8 cellular contexts compared by ENCODE assay signal in the genomic region with DNA sequence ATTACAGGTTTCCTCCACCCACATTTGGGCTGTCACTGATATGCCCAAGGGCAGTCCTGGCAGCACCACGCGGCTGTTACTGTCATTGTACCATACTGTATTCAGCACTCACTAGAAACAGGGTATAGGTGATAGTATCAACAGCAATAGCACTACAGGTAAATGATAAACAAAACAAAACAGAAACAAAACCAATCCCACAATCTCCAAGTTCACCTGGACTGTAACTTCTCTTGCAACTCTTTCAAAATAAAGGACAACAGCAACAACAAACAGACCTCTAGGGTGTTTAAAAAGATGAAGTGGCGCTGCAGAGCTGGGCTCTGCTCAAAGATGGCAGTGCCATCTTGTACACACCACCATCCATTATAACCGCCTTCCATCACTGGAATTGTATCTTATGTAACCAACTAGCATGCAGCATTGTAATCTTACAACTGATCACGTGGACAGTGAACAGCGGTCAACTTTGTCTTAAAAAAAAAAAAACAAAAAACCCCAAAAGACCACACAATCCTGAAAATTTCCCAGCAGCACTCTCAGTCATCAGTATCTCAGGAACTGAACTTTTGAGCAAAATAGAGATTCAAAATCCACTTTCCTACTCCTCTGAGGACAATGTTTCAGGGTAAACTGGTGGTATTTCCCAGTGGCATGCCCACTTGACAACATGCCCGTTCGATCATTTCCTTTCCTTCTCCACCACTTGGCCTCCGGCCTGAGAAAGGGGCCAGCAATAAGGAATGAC. TPM values are rescaled to one million over a fixed set of nuclear protein-coding genes. Genes with fewer than 3 reads are reported as not detected.
DNase-seq lines count a peak whose midpoint lies in the region; ATAC-seq and TF ChIP-seq lines count a peak whose summit lies in the region.

No MANE protein-coding gene starts in this region.

- H3K27ac Mint-ChIP-seq in activated CD4-positive, alpha-beta T cell treated with anti-CD3 and anti-CD28 coated beads, Interleukin-2, amount 10 ng/mL, durations not matched to agents 24 days and 14 days: peak overlapping the region; percentile 98
- H3K27ac Mint-ChIP-seq in natural killer cell treated with Interleukin-12 subunit alpha and Interleukin-12 subunit beta and Interleukin-15 and Interleukin-18, amount 100 ng/mL, for 72 hours: peak overlapping the region; percentile 95 to 96

- intact Hi-C loops in activated CD4-positive, alpha-beta T cell treated with anti-CD3 and anti-CD28 coated beads, Interleukin-2, amount 10 ng/mL, durations not matched to agents 24 days and 14 days (cut with micrococcal nuclease): loop anchor here (10.0 kb wide), 1 partner anchor 1259 kb away; a partner anchor contains a TSS

- peaks cover 43% of the 10 kb centered on the region for H3K4me1 Mint-ChIP-seq in activated CD4-positive, alpha-beta T cell treated with anti-CD3 and anti-CD28 coated beads, Interleukin-2, amount 10 ng/mL, durations not matched to agents 24 days and 14 days
- peaks cover 48 to 70% of the 10 kb centered on the region in 2 donors for H3K4me1 Mint-ChIP-seq in natural killer cell treated with Interleukin-12 subunit alpha and Interleukin-12 subunit beta and Interleukin-15 and Interleukin-18, amount 100 ng/mL, for 72 hours (ENCODE audit: low read depth in 2 of 2)

- TF ChIP-seq CTCF in GM12865 (IDR thresholded peaks at IDR 0.05; ENCODE audit: insufficient read depth, low read depth, low read length, missing control alignments): peak; percentile 3

- ATAC-seq in natural killer cell treated with Interleukin-12 subunit alpha and Interleukin-12 subunit beta and Interleukin-15 and Interleukin-18, amount 100 ng/mL, for 72 hours: no peak
- ATAC-seq in GM19463 (IDR thresholded peaks at IDR 0.05; ENCODE audit: unreplicated experiment): no peak
- ATAC-seq in esophagus mucosa: no peak

- H3K4me3 Mint-ChIP-seq in activated CD4-positive, alpha-beta T cell treated with anti-CD3 and anti-CD28 coated beads, Interleukin-2, amount 10 ng/mL, durations not matched to agents 24 days and 14 days: peak overlapping the region; percentile 97
- peak overlapping the region; percentile 88 for H3K4me3 Mint-ChIP-seq in natural killer cell treated with Interleukin-12 subunit alpha and Interleukin-12 subunit beta and Interleukin-15 and Interleukin-18, amount 100 ng/mL, for 72 hours

- H3K27me3 Mint-ChIP-seq in activated CD4-positive, alpha-beta T cell treated with anti-CD3 and anti-CD28 coated beads, Interleukin-2, amount 10 ng/mL, durations not matched to agents 24 days and 14 days: peaks cover 2% of the 10 kb centered on the region
- H3K27me3 Mint-ChIP-seq in natural killer cell treated with Interleukin-12 subunit alpha and Interleukin-12 subunit beta and Interleukin-15 and Interleukin-18, amount 100 ng/mL, for 72 hours: no peaks in the 10 kb centered on the region

- H3K27ac ChIP-seq in epithelial cell of prostate: peak overlapping the region; percentile 100

- DNase-seq in GM12865 (ENCODE audit: low read depth) (peak; percentile 52), NCI-H1694 treated with DMSO at 0.1 percent for 48 hours (lab: John Stamatoyannopoulos, UW) (peak; percentile 89), epithelial cell of prostate (ENCODE audit: low read depth, low spot score) (no peak), NCI-H226 (no peak)
- DNase-seq in activated CD4-positive, alpha-beta T cell treated with anti-CD3 and anti-CD28 coated beads, Interleukin-2, amount 10 ng/mL, durations not matched to agents 24 days and 14 days: peak; percentile 79
- DNase-seq in natural killer cell treated with Interleukin-12 subunit alpha and Interleukin-12 subunit beta and Interleukin-15 and Interleukin-18, amount 100 ng/mL, for 72 hours (ENCODE audit: low spot score): no peak

- H3K36me3 Mint-ChIP-seq in activated CD4-positive, alpha-beta T cell treated with anti-CD3 and anti-CD28 coated beads, Interleukin-2, amount 10 ng/mL, durations not matched to agents 24 days and 14 days (ENCODE audit: low read depth): peaks cover 66% of the 10 kb centered on the region
- peaks cover 60% of the 10 kb centered on the region for H3K36me3 Mint-ChIP-seq in natural killer cell treated with Interleukin-12 subunit alpha and Interleukin-12 subunit beta and Interleukin-15 and Interleukin-18, amount 100 ng/mL, for 72 hours

- no peaks in the 10 kb centered on the region for H3K9me3 Mint-ChIP-seq in activated CD4-positive, alpha-beta T cell treated with anti-CD3 and anti-CD28 coated beads, Interleukin-2, amount 10 ng/mL, durations not matched to agents 24 days and 14 days
- no peaks in the 10 kb centered on the region for H3K9me3 Mint-ChIP-seq in natural killer cell treated with Interleukin-12 subunit alpha and Interleukin-12 subunit beta and Interleukin-15 and Interleukin-18, amount 100 ng/mL, for 72 hours

- H3K4me3 ChIP-seq in GM12865 (ENCODE audit: low read depth, low read length): peak overlapping the region; percentile 88

RNA-seq across cellular contexts. Expression of a gene that starts 3.8 kb away (rescaled TPM):
- total RNA-seq in activated CD4-positive, alpha-beta T cell treated with anti-CD3 and anti-CD28 coated beads, Interleukin-2, amount 10 ng/mL, durations not matched to agents 24 days and 14 days: 206 and 217 TPM in 2 replicates
- total RNA-seq in natural killer cell treated with Interleukin-12 subunit alpha and Interleukin-12 subunit beta and Interleukin-15 and Interleukin-18, amount 100 ng/mL, for 72 hours: 100 to 1,000 TPM; 131 to 243 TPM
- total RNA-seq in esophagus mucosa: 78.2 TPM

Comparison
In these comparisons a context has a peak if more than half of its experiments do, and no peak if none do; other contexts are left out.
1. DNase-seq: peak in GM12865 (single experiment), NCI-H1694 treated with DMSO at 0.1 percent for 48 hours (single experiment) and activated CD4-positive, alpha-beta T cell treated with anti-CD3 and anti-CD28 coated beads, Interleukin-2, amount 10 ng/mL, durations not matched to agents 24 days and 14 days (single experiment); none in epithelial cell of prostate (single experiment), natural killer cell treated with Interleukin-12 subunit alpha and Interleukin-12 subunit beta and Interleukin-15 and Interleukin-18, amount 100 ng/mL, for 72 hours (single experiment) and NCI-H226 (single experiment).